In genomic region chr9:129644365-129644764, GRCh38 we compare ENCODE assay signal across 18 cellular contexts. TPM values are rescaled to one million over a fixed set of nuclear protein-coding genes. Genes with fewer than 3 reads are reported as not detected.
DNase-seq lines count a peak whose midpoint lies in the region; ATAC-seq, FAIRE-seq and TF ChIP-seq lines count a peak whose summit lies in the region.
"Had no signal": no experiment of that assay in that cellular context is flagged by ENCODE, and none has a peak within 500 bp of the region (broad histone marks: within the 10 kb centered on the region; RNA-seq: fewer than 3 reads in every experiment).

No MANE protein-coding gene starts in this region.

- H4K5ac ChIP-seq in H1 (ENCODE audit: insufficient read length, low read depth, low read length): no peak overlapping the region

- no peak overlapping the region for H2BK20ac ChIP-seq in H1 (ENCODE audit: low read length)

- peak overlapping the region; percentile 35; the same call in 1 of the 2 replicates for H4K8ac ChIP-seq in H1 (ENCODE audit: extremely low read depth, insufficient read depth, low read length)

- H3K27ac ChIP-seq in RWPE1 (peak overlapping the region; percentile 82), H1 (ENCODE audit: low read depth, low read length) (no peak overlapping the region), hepatocyte (peak overlapping the region; percentile 61), suprapubic skin (peak overlapping the region; percentile 38), lower lobe of right lung (no peak overlapping the region)
- H3K27ac ChIP-seq: BLaER1 treated with 17β-estradiol and CSF1 and Interleukin-3, amounts not matched to agents 10 nM and 100 nM had no signal

- no peak for DNase-seq in RWPE1 (ENCODE audit: low spot score)
- DNase-seq in H1 (ENCODE audit: low read depth in 1 of 2, low spot score in 2 of 2): no peak
- no peak for DNase-seq in hepatocyte (ENCODE audit: low spot score)
- no peak for DNase-seq in suprapubic skin (ENCODE audit: low spot score in 2 of 2)
- no peak for DNase-seq in activated CD8-positive, alpha-beta memory T cell treated with anti-CD3 and anti-CD28 coated beads, Interleukin-2, amount 10 ng/mL, durations not matched to agents 7 days and 5 days
- DNase-seq in lower lobe of right lung: no peak
- DNase-seq: ACHN; CD4-positive, CD25-positive, alpha-beta regulatory T cell; DMS53; GF-D8; GOT3; HCEC 1CT; HFFc6 had no signal

- no peak overlapping the region for H2BK120ac ChIP-seq in H1 (replicated peaks; ENCODE audit: low read depth, low read length)

- 91% methylated on average over 11 of the region's 11 CpGs; no CpG with 5 or more reads in 1 of the 2 experiments for WGBS in H1 (ENCODE audit: extremely low coverage in 1 of 2, insufficient coverage in 1 of 2, insufficient read length in 1 of 2, insufficient replicate concordance in 2 of 2, low coverage in 1 of 2, low lambda C conversion rate in 2 of 2, missing lambda C conversion rate in 1 of 2), 2 experiments
- 65% methylated on average over 11 of the region's 11 CpGs for WGBS in hepatocyte (ENCODE audit: low lambda C conversion rate, missing lambda C conversion rate)
- 59% methylated on average over 10 of the region's 11 CpGs for WGBS in suprapubic skin

- FAIRE-seq in H1 (lab: Jason Lieb, UNC): no peak
- FAIRE-seq: GM19239, HTR-8/SVneo had no signal

- H2BK12ac ChIP-seq in H1 (ENCODE audit: low read depth, low read length): no peak overlapping the region

- no peak overlapping the region for H2BK5ac ChIP-seq in H1 (ENCODE audit: low read depth, low read length)

- H3K4me1 Mint-ChIP-seq in activated CD8-positive, alpha-beta memory T cell treated with anti-CD3 and anti-CD28 coated beads, Interleukin-2, amount 10 ng/mL, durations not matched to agents 7 days and 5 days: peaks cover 19% of the 10 kb centered on the region

- CTCF ChIA-PET in RWPE1 (lab: Yijun Ruan, JAX): interaction anchor here (0.6 to 2.2 kb wide), 5 partner anchors 20 to 505 kb away, joined by 3 to 12 read pairs (median 9); no protein-coding TSS in a partner anchor
- CTCF ChIA-PET in H1 (lab: Charles Lee; ENCODE audit: partially characterized antibody): interaction anchor here (0.6 to 3.3 kb wide), 12 partner anchors 16 to 145 kb away, joined by 3 to 26 read pairs (median 4); no protein-coding TSS in a partner anchor
- CTCF ChIA-PET in activated CD8-positive, alpha-beta memory T cell treated with anti-CD3 and anti-CD28 coated beads, Interleukin-2, amount 10 ng/mL, durations not matched to agents 7 days and 5 days (lab: Charles Lee): interaction anchor here (2.1 to 3.4 kb wide), 2 partner anchors 82 to 94 kb away, joined by 12 to 13 read pairs; no protein-coding TSS in a partner anchor

- H3K4me3 ChIP-seq in H1 (ENCODE audit: extremely low read depth in 1 of 4, insufficient read depth in 2 of 4, low read depth in 3 of 4, low read length in 4 of 4) (no peak overlapping the region), hepatocyte (no peak overlapping the region), suprapubic skin (no peak overlapping the region), lower lobe of right lung (no peak overlapping the region)
- H3K4me3 ChIP-seq: BLaER1 treated with 17β-estradiol and CSF1 and Interleukin-3, amounts not matched to agents 10 nM and 100 nM had no signal

- no peak for TF ChIP-seq CTCF in RWPE1 (conservative IDR thresholded peaks at IDR 0.05; ENCODE audit: low read depth)
- TF ChIP-seq CTCF in H1 (IDR thresholded peaks at IDR 0.05; ENCODE audit: control extremely low read depth in 1 of 3, insufficient read depth in 1 of 3, low read depth in 1 of 3, low read length in 3 of 3): no peak
- TF ChIP-seq CTCF in hepatocyte (IDR thresholded peaks at IDR 0.05; ENCODE audit: poor library complexity): no peak
- TF ChIP-seq CTCF in suprapubic skin (IDR thresholded peaks at IDR 0.05): no peak
- TF ChIP-seq CTCF in lower lobe of right lung (IDR thresholded peaks at IDR 0.05): no peak

- TF ChIP-seq RAD21 in H1 (IDR thresholded peaks at IDR 0.05 in 1 of 2, conservative IDR thresholded peaks at IDR 0.05 in 1 of 2; ENCODE audit: low read depth in 2 of 2, low read length in 2 of 2): no peak

- no peaks in the 10 kb centered on the region for H3K36me3 Mint-ChIP-seq in activated CD8-positive, alpha-beta memory T cell treated with anti-CD3 and anti-CD28 coated beads, Interleukin-2, amount 10 ng/mL, durations not matched to agents 7 days and 5 days
- H3K36me3 Mint-ChIP-seq: CD4-positive, CD25-positive, alpha-beta regulatory T cell had no signal

- no peak overlapping the region for H2AFZ ChIP-seq in H1 (ENCODE audit: low read length)
- H2AFZ ChIP-seq in hepatocyte: no peak overlapping the region

- no peaks in the 10 kb centered on the region for H3K27me3 Mint-ChIP-seq in activated CD8-positive, alpha-beta memory T cell treated with anti-CD3 and anti-CD28 coated beads, Interleukin-2, amount 10 ng/mL, durations not matched to agents 7 days and 5 days

- peaks cover 4% of the 10 kb centered on the region for H3K79me1 ChIP-seq in H1 (ENCODE audit: low read depth, low read length)

- no peak for TF ChIP-seq EP300 in H1 (IDR thresholded peaks at IDR 0.05; ENCODE audit: borderline replicate concordance in 1 of 2, low read depth in 2 of 2, low read length in 2 of 2)
- TF ChIP-seq EP300 in suprapubic skin (IDR thresholded peaks at IDR 0.05): no peak

- no peaks in the 10 kb centered on the region for H3K9me3 ChIP-seq in H1 (ENCODE audit: insufficient read depth in 2 of 2, low read depth in 1 of 2, low read length in 1 of 2)
- no peaks in the 10 kb centered on the region for H3K9me3 ChIP-seq in hepatocyte (ENCODE audit: low read depth)
- H3K9me3 ChIP-seq in suprapubic skin: no peaks in the 10 kb centered on the region
- no peaks in the 10 kb centered on the region for H3K9me3 ChIP-seq in lower lobe of right lung
- H3K9me3 ChIP-seq: BLaER1 treated with 17β-estradiol and CSF1 and Interleukin-3, amounts not matched to agents 10 nM and 100 nM had no signal

- no peak overlapping the region for H3K18ac ChIP-seq in H1 (ENCODE audit: extremely low read depth, low read length)

- peaks cover 0 to 13% of the 10 kb centered on the region in 2 experiments; a peak in 2 of 4 replicates for H3K79me2 ChIP-seq in H1 (ENCODE audit: control insufficient read depth in 1 of 2, insufficient read depth in 2 of 2, low read length in 2 of 2)
- H3K79me2 ChIP-seq in hepatocyte: peaks cover 24% of the 10 kb centered on the region

- no peak overlapping the region for H3K4ac ChIP-seq in H1 (replicated peaks; ENCODE audit: insufficient read length, low read depth, low read length)

- H3K9ac ChIP-seq in H1 (replicated peaks in 1 of 4; ENCODE audit: extremely low read depth in 1 of 4, low read depth in 3 of 4, low read length in 3 of 4): no peak overlapping the region
- H3K9ac ChIP-seq: BLaER1 treated with 17β-estradiol and CSF1 and Interleukin-3, amounts not matched to agents 10 nM and 100 nM had no signal

- no peak for TF ChIP-seq POLR2A in H1 (IDR thresholded peaks at IDR 0.05; ENCODE audit: control extremely low read depth in 1 of 2, low read depth in 2 of 2, low read length in 2 of 2)
- TF ChIP-seq POLR2A in suprapubic skin (IDR thresholded peaks at IDR 0.05): no peak

- no peak overlapping the region for H3K56ac ChIP-seq in H1 (replicated peaks; ENCODE audit: insufficient read length, low read depth, low read length)

- H3K9me2 ChIP-seq in hepatocyte (replicated peaks; ENCODE audit: insufficient read depth): no peaks in the 10 kb centered on the region

- H4K20me1 ChIP-seq in H1 (replicated peaks in 1 of 2; ENCODE audit: control insufficient read depth in 1 of 2, insufficient read depth in 2 of 2, low read length in 2 of 2) (peaks cover 6 to 15% of the 10 kb centered on the region in 2 experiments), hepatocyte (ENCODE audit: insufficient read depth, poor library complexity, severe bottlenecking) (peaks cover 8% of the 10 kb centered on the region)

- no peak overlapping the region for H3K23ac ChIP-seq in H1 (ENCODE audit: insufficient read length)

- H3K36me3 ChIP-seq in H1 (ENCODE audit: control insufficient read depth in 2 of 4, insufficient read depth in 4 of 4, low read length in 3 of 4) (no peaks in the 10 kb centered on the region), hepatocyte (replicated peaks; ENCODE audit: insufficient read depth, low read depth) (no peaks in the 10 kb centered on the region), suprapubic skin (peaks cover under 1% of the 10 kb centered on the region), lower lobe of right lung (peaks cover 2% of the 10 kb centered on the region)

- POLR2A ChIA-PET in RWPE1 (lab: Yijun Ruan, JAX; ENCODE audit: low non-redundant PET) (interaction anchor here (0.6 kb wide), 1 partner anchor 116 kb away, joined by 3 read pairs; no protein-coding TSS in a partner anchor), H1 (lab: Charles Lee; ENCODE audit: partially characterized antibody) (no interaction called here)

- ATAC-seq in activated CD8-positive, alpha-beta memory T cell treated with anti-CD3 and anti-CD28 coated beads, Interleukin-2, amount 10 ng/mL, durations not matched to agents 7 days and 5 days: no peak
- ATAC-seq in HG02870 (IDR thresholded peaks at IDR 0.05; ENCODE audit: unreplicated experiment) (no peak), lower lobe of right lung (no peak)

- H3K4me1 ChIP-seq in H1 (replicated peaks in 1 of 4; ENCODE audit: control insufficient read depth in 3 of 4, insufficient read depth in 4 of 4, low read length in 3 of 4) (peaks cover 0 to 10% (median 6%) of the 10 kb centered on the region in 4 experiments; a peak in 4 of 7 replicates), hepatocyte (ENCODE audit: insufficient read depth) (peaks cover 14% of the 10 kb centered on the region), suprapubic skin (peaks cover 49% of the 10 kb centered on the region), lower lobe of right lung (peaks cover 26% of the 10 kb centered on the region)

- no peaks in the 10 kb centered on the region for H3K27me3 ChIP-seq in H1 (replicated peaks in 1 of 4; ENCODE audit: control insufficient read depth in 3 of 4, extremely low read depth in 1 of 4, insufficient read depth in 3 of 4, low read length in 3 of 4)
- H3K27me3 ChIP-seq in hepatocyte: no peaks in the 10 kb centered on the region
- no peaks in the 10 kb centered on the region for H3K27me3 ChIP-seq in suprapubic skin
- peaks cover 4% of the 10 kb centered on the region for H3K27me3 ChIP-seq in lower lobe of right lung (ENCODE audit: low read depth)
- H3K27me3 ChIP-seq: BLaER1 treated with 17β-estradiol and CSF1 and Interleukin-3, amounts not matched to agents 10 nM and 100 nM had no signal

- intact Hi-C loops in lower lobe of right lung (cut with DNase I): no loop called here

- no peak overlapping the region for H3K27ac Mint-ChIP-seq in activated CD8-positive, alpha-beta memory T cell treated with anti-CD3 and anti-CD28 coated beads, Interleukin-2, amount 10 ng/mL, durations not matched to agents 7 days and 5 days
- H3K27ac Mint-ChIP-seq: CD4-positive, CD25-positive, alpha-beta regulatory T cell; HFFc6 had no signal

- no peak overlapping the region for H4K91ac ChIP-seq in H1 (replicated peaks; ENCODE audit: insufficient read length, low read length)

- H3K9me3 Mint-ChIP-seq in activated CD8-positive, alpha-beta memory T cell treated with anti-CD3 and anti-CD28 coated beads, Interleukin-2, amount 10 ng/mL, durations not matched to agents 7 days and 5 days (ENCODE audit: low read depth): no peaks in the 10 kb centered on the region
- H3K9me3 Mint-ChIP-seq: CD4-positive, CD25-positive, alpha-beta regulatory T cell; HFFc6 had no signal

- no peak overlapping the region for H3K4me2 ChIP-seq in H1 (ENCODE audit: insufficient read depth in 1 of 2, low read depth in 2 of 2, low read length in 2 of 2)
- no peak overlapping the region for H3K4me2 ChIP-seq in hepatocyte
- H3K4me2 ChIP-seq: BLaER1 treated with 17β-estradiol and CSF1 and Interleukin-3, amounts not matched to agents 10 nM and 100 nM had no signal

- no peak overlapping the region for H3K14ac ChIP-seq in H1 (ENCODE audit: insufficient read length)

- peak overlapping the region; percentile 81; the same call in 1 of the 2 replicates for H2BK15ac ChIP-seq in H1 (ENCODE audit: low read length)

- no peak overlapping the region for H2AK5ac ChIP-seq in H1 (ENCODE audit: low read depth, low read length)

- H3K4me3 Mint-ChIP-seq in activated CD8-positive, alpha-beta memory T cell treated with anti-CD3 and anti-CD28 coated beads, Interleukin-2, amount 10 ng/mL, durations not matched to agents 7 days and 5 days: no peak overlapping the region
- H3K4me3 Mint-ChIP-seq: HFFc6 had no signal

- peaks cover 14% of the 10 kb centered on the region; the same call in 1 of the 2 replicates for H3K23me2 ChIP-seq in H1 (ENCODE audit: low read depth, low read length)

RNA-seq across cellular contexts. Expression of gene ASB6, which starts 2.4 kb away (rescaled TPM):
- 17.3 TPM in 2 replicates for total RNA-seq in H1 (2021; fragmentation: NEBNext Ultra II Directional; extraction: Animal tissue kit (Norgen Biotek cat#: 25700))
- polyA plus RNA-seq in H1 (2011; rRNA removed) (14.0 and 19.7 TPM in 2 replicates), hepatocyte (10.7 and 15.5 TPM in 2 replicates)
- 16.1 TPM for polyA plus RNA-seq in H1 (2011; cell fraction: cytosol; rRNA removed)
- polyA plus RNA-seq in H1 (2011; cell fraction: nucleus; rRNA removed): 28.1 TPM
- polyA plus RNA-seq in H1 (2012, experiment 1 of 2): 9.6 to 16.5 TPM (median 14.9 TPM) in 4 replicates
- polyA plus RNA-seq in H1 (2012, experiment 2 of 2): 14.4 TPM
- polyA plus RNA-seq in H1 (2013, experiment 1 of 2): 12.1 TPM
- polyA plus RNA-seq in H1 (2013, experiment 2 of 2): 12.0 TPM
- 8.4 and 11.0 TPM in 2 replicates for polyA minus RNA-seq in H1 (2011; rRNA and poly(A)+ RNA removed)
- polyA minus RNA-seq in H1 (2011; cell fraction: cytosol; rRNA and poly(A)+ RNA removed): 7.3 TPM
- polyA minus RNA-seq in H1 (2011; cell fraction: nucleus; rRNA and poly(A)+ RNA removed): 9.7 TPM
- total RNA-seq in hepatocyte (10.5 and 14.2 TPM in 2 replicates), suprapubic skin (10 to 100 TPM; 25.6 to 41.5 (median 37.6) TPM), lower lobe of right lung (14.6 TPM)
- 10 to 100 TPM; 25.0 to 26.4 TPM for total RNA-seq in activated CD8-positive, alpha-beta memory T cell treated with anti-CD3 and anti-CD28 coated beads, Interleukin-2, amount 10 ng/mL, durations not matched to agents 7 days and 5 days

RNA-seq across cellular contexts. Expression of gene NTMT1, which starts 18.4 kb away (rescaled TPM):
- 66.1 and 70.2 TPM in 2 replicates for total RNA-seq in H1 (2021; fragmentation: NEBNext Ultra II Directional; extraction: Animal tissue kit (Norgen Biotek cat#: 25700))
- polyA plus RNA-seq in H1 (2011; rRNA removed) (66.8 and 72.0 TPM in 2 replicates), hepatocyte (66.9 and 81.4 TPM in 2 replicates)
- polyA plus RNA-seq in H1 (2011; cell fraction: cytosol; rRNA removed): 74.2 TPM
- 49.9 TPM for polyA plus RNA-seq in H1 (2011; cell fraction: nucleus; rRNA removed)
- 50.4 to 65.9 TPM (median 63.1 TPM) in 4 replicates for polyA plus RNA-seq in H1 (2012, experiment 1 of 2)
- polyA plus RNA-seq in H1 (2012, experiment 2 of 2): 54.6 TPM
- 37.6 TPM for polyA plus RNA-seq in H1 (2013, experiment 1 of 2)
- polyA plus RNA-seq in H1 (2013, experiment 2 of 2): 37.1 TPM
- 27.6 and 39.4 TPM in 2 replicates for polyA minus RNA-seq in H1 (2011; rRNA and poly(A)+ RNA removed)
- polyA minus RNA-seq in H1 (2011; cell fraction: cytosol; rRNA and poly(A)+ RNA removed): 13.7 TPM
- polyA minus RNA-seq in H1 (2011; cell fraction: nucleus; rRNA and poly(A)+ RNA removed): 22.0 TPM
- total RNA-seq in hepatocyte (20.8 and 32.5 TPM in 2 replicates), suprapubic skin (10 to 100 TPM; 19.4 to 25.0 (median 20.8) TPM), lower lobe of right lung (25.1 TPM)
- total RNA-seq in activated CD8-positive, alpha-beta memory T cell treated with anti-CD3 and anti-CD28 coated beads, Interleukin-2, amount 10 ng/mL, durations not matched to agents 7 days and 5 days: 10 to 100 TPM; 37.2 to 46.2 TPM

RNA-seq across cellular contexts. Expression of gene PRRX2, which starts 21.1 kb away (rescaled TPM):
- total RNA-seq in H1 (2021; fragmentation: NEBNext Ultra II Directional; extraction: Animal tissue kit (Norgen Biotek cat#: 25700)): 5.8 and 7.1 TPM in 2 replicates
- 9.2 and 10.9 TPM in 2 replicates for polyA plus RNA-seq in H1 (2011; rRNA removed)
- polyA plus RNA-seq in H1 (2011; cell fraction: cytosol; rRNA removed): 6.7 TPM
- 5.3 TPM for polyA plus RNA-seq in H1 (2011; cell fraction: nucleus; rRNA removed)
- 1.6 to 5.6 TPM (median 4.0 TPM) in 4 replicates for polyA plus RNA-seq in H1 (2012, experiment 1 of 2)
- polyA plus RNA-seq in H1 (2012, experiment 2 of 2): 5.6 TPM
- 7.2 TPM for polyA plus RNA-seq in H1 (2013, experiment 1 of 2)
- polyA plus RNA-seq in H1 (2013, experiment 2 of 2): 7.7 TPM
- 0.46 and 0.57 TPM in 2 replicates for polyA minus RNA-seq in H1 (2011; rRNA and poly(A)+ RNA removed)
- 2.1 TPM for polyA minus RNA-seq in H1 (2011; cell fraction: cytosol; rRNA and poly(A)+ RNA removed)
- 1.3 TPM for polyA minus RNA-seq in H1 (2011; cell fraction: nucleus; rRNA and poly(A)+ RNA removed)
- 5.7 and 9.7 TPM in 2 replicates for total RNA-seq in hepatocyte
- 14.0 and 23.0 TPM in 2 replicates for polyA plus RNA-seq in hepatocyte
- total RNA-seq in suprapubic skin: 10 to 100 TPM in 3 of 4 donors, 1 to 10 TPM in 1; 9.9 to 16.9 (median 14.0) TPM
- total RNA-seq in activated CD8-positive, alpha-beta memory T cell treated with anti-CD3 and anti-CD28 coated beads, Interleukin-2, amount 10 ng/mL, durations not matched to agents 7 days and 5 days: under 1 TPM in 1 of 2 experiments, not detected in 1; 0.28 TPM
- total RNA-seq in lower lobe of right lung: 2.5 TPM
- total RNA-seq: A172; CD4-positive, CD25-positive, alpha-beta regulatory T cell had no signal
- polyA plus RNA-seq: CD4-positive, CD25-positive, alpha-beta regulatory T cell had no signal

RNA-seq across cellular contexts. Expression of gene C9orf50, which starts 23.5 kb away (rescaled TPM):
- not detected in 2 replicates for total RNA-seq in H1 (2021; fragmentation: NEBNext Ultra II Directional; extraction: Animal tissue kit (Norgen Biotek cat#: 25700))
- polyA plus RNA-seq in H1 (2011; rRNA removed) (not detected in 2 replicates), hepatocyte (0.86 TPM in 1 of 2 replicates, not detected in the other)
- polyA plus RNA-seq in H1 (2011; cell fraction: cytosol; rRNA removed): not detected
- 0.17 TPM for polyA plus RNA-seq in H1 (2011; cell fraction: nucleus; rRNA removed)
- polyA plus RNA-seq in H1 (2012, experiment 1 of 2): not detected in 4 replicates
- not detected for polyA plus RNA-seq in H1 (2012, experiment 2 of 2)
- not detected for polyA plus RNA-seq in H1 (2013, experiment 1 of 2)
- not detected for polyA plus RNA-seq in H1 (2013, experiment 2 of 2)
- not detected in 2 replicates for polyA minus RNA-seq in H1 (2011; rRNA and poly(A)+ RNA removed)
- not detected for polyA minus RNA-seq in H1 (2011; cell fraction: cytosol; rRNA and poly(A)+ RNA removed)
- polyA minus RNA-seq in H1 (2011; cell fraction: nucleus; rRNA and poly(A)+ RNA removed): 0.40 TPM
- total RNA-seq in hepatocyte (not detected in 2 replicates), suprapubic skin (under 1 TPM in 1 of 4 donors, not detected in 3; 0.64 TPM), lower lobe of right lung (not detected)
- total RNA-seq in activated CD8-positive, alpha-beta memory T cell treated with anti-CD3 and anti-CD28 coated beads, Interleukin-2, amount 10 ng/mL, durations not matched to agents 7 days and 5 days: not detected
- total RNA-seq: A172; CD4-positive, CD25-positive, alpha-beta regulatory T cell had no signal
- polyA plus RNA-seq: CD4-positive, CD25-positive, alpha-beta regulatory T cell had no signal

Comparison
In these comparisons a context has a peak if more than half of its experiments do, and no peak if none do; other contexts are left out.
1. H3K27ac ChIP-seq: peak in RWPE1 (single experiment), hepatocyte (single experiment) and suprapubic skin (single experiment); none in H1 (single experiment) and lower lobe of right lung (single experiment).